Comparison of ENCODE assay signal across 14 cellular contexts in genomic region chr19:17795495-17795856, GRCh38. TPM values are rescaled to one million over a fixed set of nuclear protein-coding genes. Genes with fewer than 3 reads are reported as not detected.
DNase-seq lines count a peak whose midpoint lies in the region; ATAC-seq, FAIRE-seq and TF ChIP-seq lines count a peak whose summit lies in the region.
"Had no signal": no experiment of that assay in that cellular context is flagged by ENCODE, and none has a peak within 500 bp of the region (broad histone marks: within the 10 kb centered on the region; RNA-seq: fewer than 3 reads in every experiment).

No MANE protein-coding gene starts in this region.

- no peaks in the 10 kb centered on the region for H3K36me3 Mint-ChIP-seq in activated CD8-positive, alpha-beta T cell treated with anti-CD3 and anti-CD28 coated beads for 36 hours (ENCODE audit: low read depth)
- H3K36me3 Mint-ChIP-seq in activated CD8-positive, alpha-beta T cell treated with anti-CD3 and anti-CD28 coated beads, Interleukin-2, amount 10 ng/mL, durations not matched to agents 7 days and 5 days (ENCODE audit: low read depth) = no peaks in the 10 kb centered on the region
- no peaks in the 10 kb centered on the region for H3K36me3 Mint-ChIP-seq in stimulated activated naive B cell treated with anti-CD40 and anti-IgM and Interleukin-4, amounts not matched to agents 10 μg/mL and 1 μg/mL and 100 μg/mL, for 72 hours

- H3K4me3 Mint-ChIP-seq in activated CD8-positive, alpha-beta T cell treated with anti-CD3 and anti-CD28 coated beads for 36 hours = peak overlapping the region; percentile 41
- no peak overlapping the region for H3K4me3 Mint-ChIP-seq in activated CD8-positive, alpha-beta T cell treated with anti-CD3 and anti-CD28 coated beads, Interleukin-2, amount 10 ng/mL, durations not matched to agents 7 days and 5 days
- no peak overlapping the region for H3K4me3 Mint-ChIP-seq in stimulated activated naive B cell treated with anti-CD40 and anti-IgM and Interleukin-4, amounts not matched to agents 10 μg/mL and 1 μg/mL and 100 μg/mL, for 72 hours

- H3K4me2 ChIP-seq in K562 (ENCODE audit: insufficient read depth, low read length) (peak overlapping the region; percentile 74), keratinocyte (ENCODE audit: control insufficient read depth, extremely low read depth, insufficient read depth, low read depth, low read length) (peak overlapping the region; percentile 76)

- 55% methylated on average over 14 of the region's 14 CpGs for WGBS in K562 (ENCODE audit: insufficient coverage, low coverage, missing lambda C conversion rate)
- WGBS in testis, 2 donors = 38 to 44% methylated on average over 6 to 10 of the region's 14 CpGs

- no peak for TF ChIP-seq CTCF in activated CD8-positive, alpha-beta T cell treated with anti-CD3 and anti-CD28 coated beads for 36 hours (IDR thresholded peaks at IDR 0.05)
- TF ChIP-seq CTCF in K562 (IDR thresholded peaks at IDR 0.05 in 2 of 3, conservative IDR thresholded peaks at IDR 0.05 in 1 of 3; ENCODE audit: insufficient read depth in 2 of 3, low read depth in 1 of 3, low read length in 3 of 3) = no peak
- no peak for TF ChIP-seq CTCF in keratinocyte (optimal IDR thresholded peaks at IDR 0.05 in 1 of 3, IDR thresholded peaks at IDR 0.05 in 1 of 3, conservative IDR thresholded peaks at IDR 0.05 in 1 of 3; ENCODE audit: extremely low read depth in 1 of 3, insufficient read depth in 2 of 3, low read length in 3 of 3)
- TF ChIP-seq CTCF in testis (IDR thresholded peaks at IDR 0.05) = no peak

- H3K4me3 ChIP-seq in K562 = peak overlapping the region; percentile 40; the same call in 1 of the 2 replicates
- peak overlapping the region; percentile 41 to 75 (median 70) for H3K4me3 ChIP-seq in keratinocyte (ENCODE audit: control insufficient read depth in 2 of 3, extremely low read depth in 1 of 3, insufficient read depth in 2 of 3, low read depth in 1 of 3, low read length in 3 of 3)
- peak overlapping the region; percentile 19 to 46 for H3K4me3 ChIP-seq in testis

- H3K9ac ChIP-seq in K562 (ENCODE audit: insufficient read depth in 1 of 2, low read depth in 2 of 2, low read length in 2 of 2) (peak overlapping the region in 1 of 2 experiments; percentile 90; a peak in 2 of 4 replicates), keratinocyte (ENCODE audit: control insufficient read depth, extremely low read depth, insufficient read depth, low read length) (peak overlapping the region; percentile 71)

- TF ChIP-seq EP300 in K562 (IDR thresholded peaks at IDR 0.05; ENCODE audit: low read length) = no peak

- POLR2A ChIA-PET in activated CD8-positive, alpha-beta T cell treated with anti-CD3 and anti-CD28 coated beads for 36 hours (lab: Charles Lee) = interaction anchor here (0.8 kb wide), 1 partner anchor 37 kb away, joined by 3 read pairs; no protein-coding TSS in a partner anchor
- POLR2A ChIA-PET in activated CD8-positive, alpha-beta T cell treated with anti-CD3 and anti-CD28 coated beads, Interleukin-2, amount 10 ng/mL, durations not matched to agents 7 days and 5 days (lab: Charles Lee) = no interaction called here
- POLR2A ChIA-PET in K562 (lab: Yijun Ruan, JAX) = interaction anchor here (0.5 kb wide), 1 partner anchor 17 kb away, joined by 3 read pairs; no protein-coding TSS in a partner anchor

- no peak for TF ChIP-seq RAD21 in K562 (CRISPR knock-in tag; conservative IDR thresholded peaks at IDR 0.05 in 1 of 2, IDR thresholded peaks at IDR 0.05 in 1 of 2)

- H3K4me1 Mint-ChIP-seq in activated CD8-positive, alpha-beta T cell treated with anti-CD3 and anti-CD28 coated beads for 36 hours (ENCODE audit: low read depth) = peaks cover 46% of the 10 kb centered on the region
- H3K4me1 Mint-ChIP-seq in activated CD8-positive, alpha-beta T cell treated with anti-CD3 and anti-CD28 coated beads, Interleukin-2, amount 10 ng/mL, durations not matched to agents 7 days and 5 days (ENCODE audit: low read depth) = peaks cover 53% of the 10 kb centered on the region
- peaks cover 11 to 33% of the 10 kb centered on the region in 2 donors for H3K4me1 Mint-ChIP-seq in stimulated activated naive B cell treated with anti-CD40 and anti-IgM and Interleukin-4, amounts not matched to agents 10 μg/mL and 1 μg/mL and 100 μg/mL, for 72 hours

- FAIRE-seq in K562 (lab: Jason Lieb, UNC) = no peak
- FAIRE-seq in keratinocyte (lab: Jason Lieb, UNC) = no peak
- FAIRE-seq: GM12892 had no signal

- CTCF ChIA-PET in activated CD8-positive, alpha-beta T cell treated with anti-CD3 and anti-CD28 coated beads for 36 hours (lab: Charles Lee) = interaction anchor here (0.8 to 2.2 kb wide), 4 partner anchors 56 to 138 kb away, joined by 3 to 16 read pairs (median 5); partner anchors contain the start of gene CCDC124
- CTCF ChIA-PET in activated CD8-positive, alpha-beta T cell treated with anti-CD3 and anti-CD28 coated beads, Interleukin-2, amount 10 ng/mL, durations not matched to agents 7 days and 5 days (lab: Charles Lee) = interaction anchor here (0.8 to 1.3 kb wide), 2 partner anchors 11 to 64 kb away, joined by 3 read pairs; no protein-coding TSS in a partner anchor
- CTCF ChIA-PET in K562 (lab: Yijun Ruan, JAX; ENCODE audit: low intra/inter-chr PET ratio) = no interaction called here

- no peak for DNase-seq in activated CD8-positive, alpha-beta T cell treated with anti-CD3 and anti-CD28 coated beads for 36 hours
- DNase-seq in activated CD8-positive, alpha-beta T cell treated with anti-CD3 and anti-CD28 coated beads, Interleukin-2, amount 10 ng/mL, durations not matched to agents 7 days and 5 days = no peak
- DNase-seq in K562 (ENCODE audit: extremely low read depth in 1 of 4, low spot score in 3 of 4) = no peak
- DNase-seq in keratinocyte (ENCODE audit: low read depth, low spot score) = no peak
- no peak for DNase-seq in testis
- no peak for DNase-seq in NCI-H446 treated with DMSO at 0.1 percent for 48 hours (lab: John Stamatoyannopoulos, UW)
- no peak for DNase-seq in stimulated activated naive B cell treated with anti-CD40 and anti-IgM and Interleukin-4, amounts not matched to agents 10 μg/mL and 1 μg/mL and 100 μg/mL, for 72 hours
- no peak for DNase-seq in NCI-H524 treated with DMSO at 0.1 percent for 48 hours (lab: John Stamatoyannopoulos, UW)
- DNase-seq: NCI-H1694 treated with DMSO at 0.1 percent for 48 hours had no signal

- no peaks in the 10 kb centered on the region for H3K9me3 ChIP-seq in K562 (replicated peaks; ENCODE audit: control insufficient read depth, insufficient read depth, low read depth, low read length)
- no peaks in the 10 kb centered on the region for H3K9me3 ChIP-seq in keratinocyte (ENCODE audit: control insufficient read depth, low read depth, low read length)
- H3K9me3 ChIP-seq in testis = no peaks in the 10 kb centered on the region
- H3K9me3 ChIP-seq: thoracic aorta had no signal

- H4K20me1 ChIP-seq in K562 (replicated peaks; ENCODE audit: control insufficient read depth, insufficient read depth, low read length) (no peaks in the 10 kb centered on the region), keratinocyte (ENCODE audit: control insufficient read depth, extremely low read depth, insufficient read depth, low read length) (no peaks in the 10 kb centered on the region)

- H3K27ac ChIP-seq in K562 (ENCODE audit: extremely low read depth, low read depth, low read length) (no peak overlapping the region), keratinocyte (ENCODE audit: control insufficient read depth, insufficient read depth, low read length) (peak overlapping the region; percentile 34), testis (no peak overlapping the region)
- H3K27ac ChIP-seq: thoracic aorta had no signal

- intact Hi-C loops in activated CD8-positive, alpha-beta T cell treated with anti-CD3 and anti-CD28 coated beads for 36 hours (cut with micrococcal nuclease) = loop anchor here (10.0 kb wide), 1 partner anchor 59 kb away; the partner anchor contains the start of gene RPL18A
- intact Hi-C loops in K562 (cut with micrococcal nuclease) (no loop called here), testis (cut with DNase I; ENCODE audit: low total_unique reads) (no loop called here)

- H3K9me3 Mint-ChIP-seq in activated CD8-positive, alpha-beta T cell treated with anti-CD3 and anti-CD28 coated beads for 36 hours = no peaks in the 10 kb centered on the region
- H3K9me3 Mint-ChIP-seq in activated CD8-positive, alpha-beta T cell treated with anti-CD3 and anti-CD28 coated beads, Interleukin-2, amount 10 ng/mL, durations not matched to agents 7 days and 5 days (ENCODE audit: insufficient read depth) = no peaks in the 10 kb centered on the region
- H3K9me3 Mint-ChIP-seq in stimulated activated naive B cell treated with anti-CD40 and anti-IgM and Interleukin-4, amounts not matched to agents 10 μg/mL and 1 μg/mL and 100 μg/mL, for 72 hours = no peaks in the 10 kb centered on the region

- no peak for TF ChIP-seq POLR2A in K562 (conservative IDR thresholded peaks at IDR 0.05)
- TF ChIP-seq POLR2A in testis (IDR thresholded peaks at IDR 0.05) = no peak

- no peak overlapping the region for H3K27ac Mint-ChIP-seq in activated CD8-positive, alpha-beta T cell treated with anti-CD3 and anti-CD28 coated beads for 36 hours
- H3K27ac Mint-ChIP-seq in activated CD8-positive, alpha-beta T cell treated with anti-CD3 and anti-CD28 coated beads, Interleukin-2, amount 10 ng/mL, durations not matched to agents 7 days and 5 days = no peak overlapping the region
- no peak overlapping the region for H3K27ac Mint-ChIP-seq in stimulated activated naive B cell treated with anti-CD40 and anti-IgM and Interleukin-4, amounts not matched to agents 10 μg/mL and 1 μg/mL and 100 μg/mL, for 72 hours

- ATAC-seq in activated CD8-positive, alpha-beta T cell treated with anti-CD3 and anti-CD28 coated beads for 36 hours = no peak
- no peak for ATAC-seq in activated CD8-positive, alpha-beta T cell treated with anti-CD3 and anti-CD28 coated beads, Interleukin-2, amount 10 ng/mL, durations not matched to agents 7 days and 5 days
- ATAC-seq in K562 = no peak
- no peak for ATAC-seq in stimulated activated naive B cell treated with anti-CD40 and anti-IgM and Interleukin-4, amounts not matched to agents 10 μg/mL and 1 μg/mL and 100 μg/mL, for 72 hours (replicated peaks)

- peaks cover 4% of the 10 kb centered on the region for H3K27me3 Mint-ChIP-seq in activated CD8-positive, alpha-beta T cell treated with anti-CD3 and anti-CD28 coated beads for 36 hours
- peaks cover 12% of the 10 kb centered on the region for H3K27me3 Mint-ChIP-seq in activated CD8-positive, alpha-beta T cell treated with anti-CD3 and anti-CD28 coated beads, Interleukin-2, amount 10 ng/mL, durations not matched to agents 7 days and 5 days (ENCODE audit: low read depth)
- peaks cover 17 to 44% of the 10 kb centered on the region in 2 donors for H3K27me3 Mint-ChIP-seq in stimulated activated naive B cell treated with anti-CD40 and anti-IgM and Interleukin-4, amounts not matched to agents 10 μg/mL and 1 μg/mL and 100 μg/mL, for 72 hours

- H2AFZ ChIP-seq in K562 (ENCODE audit: low read depth, low read length) (peak overlapping the region; percentile 89; the same call in 1 of the 2 replicates), keratinocyte (ENCODE audit: control insufficient read depth, low read length) (peak overlapping the region; percentile 82)

- in situ Hi-C loops in K562 (cut with MboI) = no loop called here

- H3K9me1 ChIP-seq in K562 (ENCODE audit: control insufficient read depth, insufficient read depth, low read length) (no peaks in the 10 kb centered on the region), keratinocyte (ENCODE audit: control insufficient read depth, extremely low read depth, insufficient read depth, low read length) (no peaks in the 10 kb centered on the region)

- H3K79me2 ChIP-seq in K562 (ENCODE audit: control insufficient read depth, insufficient read depth, low read length) (no peaks in the 10 kb centered on the region), keratinocyte (ENCODE audit: control insufficient read depth, insufficient read depth, low read length) (peaks cover 2% of the 10 kb centered on the region)

- H3K4me1 ChIP-seq in K562 (replicated peaks in 1 of 2; ENCODE audit: control insufficient read depth in 2 of 2, insufficient read depth in 2 of 2, low read length in 2 of 2) = peaks cover 15 to 26% of the 10 kb centered on the region in 2 experiments; a peak in 4 of 5 replicates
- peaks cover 43% of the 10 kb centered on the region for H3K4me1 ChIP-seq in keratinocyte (ENCODE audit: control insufficient read depth, extremely low read depth, insufficient read depth, low read length)
- peaks cover 15% of the 10 kb centered on the region for H3K4me1 ChIP-seq in testis

- BruUV-seq in K562 (replicated peaks; lab: Mats Ljungman, UMichigan) = no TSS peak

- dilution Hi-C loops in keratinocyte (cut with MboI; ENCODE audit: extremely low pct_ligation_motif_present, low sequenced_read_pairs) = no loop called here

- H3K27me3 ChIP-seq in K562 (ENCODE audit: control insufficient read depth in 2 of 2, insufficient read depth in 2 of 2, low read length in 2 of 2) (peaks cover 4 to 24% of the 10 kb centered on the region in 2 experiments; a peak in 3 of 5 replicates), keratinocyte (ENCODE audit: control insufficient read depth, extremely low read depth, insufficient read depth, low read length) (no peaks in the 10 kb centered on the region), testis (no peaks in the 10 kb centered on the region)

- H3K36me3 ChIP-seq in K562 (ENCODE audit: control insufficient read depth, insufficient read depth, low read length) (no peaks in the 10 kb centered on the region), keratinocyte (ENCODE audit: control insufficient read depth in 2 of 2, extremely low read depth in 1 of 2, insufficient read depth in 2 of 2, low read length in 2 of 2) (no peaks in the 10 kb centered on the region), testis (ENCODE audit: low read depth, missing control alignments) (no peaks in the 10 kb centered on the region)
- H3K36me3 ChIP-seq: thoracic aorta had no signal

RNA-seq across cellular contexts. Expression of gene B3GNT3, which starts 0.5 kb away (rescaled TPM):
- total RNA-seq in activated CD8-positive, alpha-beta T cell treated with anti-CD3 and anti-CD28 coated beads for 36 hours = under 1 TPM in 1 of 2 experiments, not detected in 1; 0.20 TPM
- total RNA-seq in activated CD8-positive, alpha-beta T cell treated with anti-CD3 and anti-CD28 coated beads, Interleukin-2, amount 10 ng/mL, durations not matched to agents 7 days and 5 days = under 1 TPM in 1 of 2 experiments, not detected in 1; 0.13 TPM
- total RNA-seq in K562 (2011; cell fraction: chromatin; rRNA removed; ENCODE audit: low replicate concordance) = 0.30 TPM in 1 of 2 replicates, not detected in the other
- total RNA-seq in K562 (2011; cell fraction: nucleolus; rRNA removed) = 0.13 and 0.33 TPM in 2 replicates
- 0.29 TPM in 1 of 2 replicates, not detected in the other for total RNA-seq in K562 (2011; cell fraction: nucleoplasm; rRNA removed)
- total RNA-seq in K562 (2014; rRNA removed) (not detected in 2 replicates), K562 (2014; rRNA removed; fragmentation: Illumina TruSeq; extraction: Trizol) (not detected in 2 replicates), K562 (2015; rRNA removed; fragmentation: Illumina TruSeq; extraction: Trizol) (0.07 TPM in 1 of 2 replicates, not detected in the other), K562 (2021) (0.11 TPM in 1 of 2 replicates, not detected in the other), testis (under 1 TPM; 0.19 to 0.71 TPM)
- polyA plus RNA-seq in K562 (2011; rRNA removed) (0.03 and 0.06 TPM in 2 replicates), K562 (2014; fragmentation: Illumina TruSeq; extraction: Trizol) (0.08 TPM in 1 of 2 replicates, not detected in the other), K562 (2014; fragmentation: Nextera tagmentation; extraction: Ambion mirVana) (not detected), K562 (2014; rRNA removed) (not detected in 2 replicates), keratinocyte (3.6 to 5.1 TPM (median 4.4 TPM) in 3 replicates), testis (ENCODE audit: insufficient read depth, low read depth, low replicate concordance) (0.63 TPM)
- 0.04 and 0.18 TPM in 2 replicates for polyA plus RNA-seq in K562 (2011; cell fraction: cytosol; rRNA removed)
- polyA plus RNA-seq in K562 (2011; cell fraction: nucleus; rRNA removed) = 0.28 TPM in 1 of 2 replicates, not detected in the other
- 0.10 and 0.47 TPM in 2 replicates for polyA plus RNA-seq in K562 (2012)
- polyA minus RNA-seq in K562 (2011; rRNA and poly(A)+ RNA removed) = 0.09 TPM in 1 of 2 replicates, not detected in the other
- polyA minus RNA-seq in K562 (2011; cell fraction: cytosol; rRNA and poly(A)+ RNA removed) = not detected in 2 replicates
- not detected in 2 replicates for polyA minus RNA-seq in K562 (2011; cell fraction: nucleus; rRNA and poly(A)+ RNA removed)
- 0.59 TPM for polyA plus RNA-seq in keratinocyte (2011; ENCODE audit: low read depth)
- polyA plus RNA-seq in keratinocyte (2011; cell fraction: cytosol; rRNA removed) = 1.9 and 2.4 TPM in 2 replicates
- 6.2 and 7.7 TPM in 2 replicates for polyA plus RNA-seq in keratinocyte (2011; cell fraction: nucleus; rRNA removed)
- 6.2 and 7.2 TPM in 2 replicates for polyA plus RNA-seq in keratinocyte (2012; ENCODE audit: low replicate concordance)
- 4.9 to 12.7 TPM (median 4.9 TPM) in 3 replicates for polyA minus RNA-seq in keratinocyte
- 5.4 TPM for polyA minus RNA-seq in keratinocyte (2011; cell fraction: cytosol; rRNA and poly(A)+ RNA removed)
- polyA minus RNA-seq in keratinocyte (2011; cell fraction: nucleus; rRNA and poly(A)+ RNA removed) = 6.3 and 9.2 TPM in 2 replicates
- total RNA-seq: A673, H4 had no signal

RNA-seq across cellular contexts. Expression of gene INSL3, which starts 25.8 kb away (rescaled TPM):
- total RNA-seq in activated CD8-positive, alpha-beta T cell treated with anti-CD3 and anti-CD28 coated beads for 36 hours = 1 to 10 TPM; 5.9 to 6.9 TPM
- total RNA-seq in activated CD8-positive, alpha-beta T cell treated with anti-CD3 and anti-CD28 coated beads, Interleukin-2, amount 10 ng/mL, durations not matched to agents 7 days and 5 days = 1 to 10 TPM; 5.0 to 6.4 TPM
- total RNA-seq in K562 (2011; cell fraction: chromatin; rRNA removed; ENCODE audit: low replicate concordance) = not detected in 2 replicates
- not detected in 2 replicates for total RNA-seq in K562 (2011; cell fraction: nucleolus; rRNA removed)
- not detected in 2 replicates for total RNA-seq in K562 (2011; cell fraction: nucleoplasm; rRNA removed)
- not detected in 2 replicates for total RNA-seq in K562 (2014; rRNA removed)
- total RNA-seq in K562 (2014; rRNA removed; fragmentation: Illumina TruSeq; extraction: Trizol) = not detected in 2 replicates
- not detected in 2 replicates for total RNA-seq in K562 (2015; rRNA removed; fragmentation: Illumina TruSeq; extraction: Trizol)
- total RNA-seq in K562 (2021) = not detected in 2 replicates
- not detected in 2 replicates for polyA plus RNA-seq in K562 (2011; rRNA removed)
- polyA plus RNA-seq in K562 (2011; cell fraction: cytosol; rRNA removed) = not detected in 2 replicates
- not detected in 2 replicates for polyA plus RNA-seq in K562 (2011; cell fraction: nucleus; rRNA removed)
- polyA plus RNA-seq in K562 (2012) = not detected in 2 replicates
- not detected in 2 replicates for polyA plus RNA-seq in K562 (2014; fragmentation: Illumina TruSeq; extraction: Trizol)
- polyA plus RNA-seq in K562 (2014; fragmentation: Nextera tagmentation; extraction: Ambion mirVana) = not detected
- polyA plus RNA-seq in K562 (2014; rRNA removed) = not detected in 2 replicates
- not detected in 2 replicates for polyA minus RNA-seq in K562 (2011; rRNA and poly(A)+ RNA removed)
- not detected in 2 replicates for polyA minus RNA-seq in K562 (2011; cell fraction: cytosol; rRNA and poly(A)+ RNA removed)
- not detected in 2 replicates for polyA minus RNA-seq in K562 (2011; cell fraction: nucleus; rRNA and poly(A)+ RNA removed)
- 0.19 to 0.24 TPM in 2 of 3 replicates, not detected in the other for polyA plus RNA-seq in keratinocyte
- polyA plus RNA-seq in keratinocyte (2011; ENCODE audit: low read depth) = not detected
- polyA plus RNA-seq in keratinocyte (2011; cell fraction: cytosol; rRNA removed) = 0.62 and 0.94 TPM in 2 replicates
- polyA plus RNA-seq in keratinocyte (2011; cell fraction: nucleus; rRNA removed) = 0.42 TPM in 1 of 2 replicates, not detected in the other
- 0.16 and 0.99 TPM in 2 replicates for polyA plus RNA-seq in keratinocyte (2012; ENCODE audit: low replicate concordance)
- polyA minus RNA-seq in keratinocyte = 0.51 to 1.5 TPM in 2 of 3 replicates, not detected in the other
- not detected for polyA minus RNA-seq in keratinocyte (2011; cell fraction: cytosol; rRNA and poly(A)+ RNA removed)
- not detected in 2 replicates for polyA minus RNA-seq in keratinocyte (2011; cell fraction: nucleus; rRNA and poly(A)+ RNA removed)
- total RNA-seq in testis = 100 to 1,000 TPM in 1 of 2 donors, 10 to 100 TPM in 1; 39.0 to 183 TPM
- 1,477 TPM for polyA plus RNA-seq in testis (ENCODE audit: insufficient read depth, low read depth, low replicate concordance)
- total RNA-seq: A673, dermis microvascular lymphatic vessel endothelial cell, H4, thoracic aorta had no signal

RNA-seq across cellular contexts. Expression of gene FCHO1, which starts 44.2 kb away (rescaled TPM):
- total RNA-seq in activated CD8-positive, alpha-beta T cell treated with anti-CD3 and anti-CD28 coated beads for 36 hours = 10 to 100 TPM; 36.9 to 38.3 TPM
- 10 to 100 TPM; 55.0 to 58.1 TPM for total RNA-seq in activated CD8-positive, alpha-beta T cell treated with anti-CD3 and anti-CD28 coated beads, Interleukin-2, amount 10 ng/mL, durations not matched to agents 7 days and 5 days
- 225 and 536 TPM in 2 replicates for total RNA-seq in K562 (2011; cell fraction: chromatin; rRNA removed; ENCODE audit: low replicate concordance)
- 220 and 237 TPM in 2 replicates for total RNA-seq in K562 (2011; cell fraction: nucleolus; rRNA removed)
- 234 and 250 TPM in 2 replicates for total RNA-seq in K562 (2011; cell fraction: nucleoplasm; rRNA removed)
- total RNA-seq in K562 (2014; rRNA removed) = 25.4 and 33.0 TPM in 2 replicates
- 9.2 and 14.3 TPM in 2 replicates for total RNA-seq in K562 (2014; rRNA removed; fragmentation: Illumina TruSeq; extraction: Trizol)
- total RNA-seq in K562 (2015; rRNA removed; fragmentation: Illumina TruSeq; extraction: Trizol) = 18.1 and 18.3 TPM in 2 replicates
- 51.9 and 58.9 TPM in 2 replicates for total RNA-seq in K562 (2021)
- 9.3 and 19.3 TPM in 2 replicates for polyA plus RNA-seq in K562 (2011; rRNA removed)
- 9.1 and 14.7 TPM in 2 replicates for polyA plus RNA-seq in K562 (2011; cell fraction: cytosol; rRNA removed)
- 80.2 and 106 TPM in 2 replicates for polyA plus RNA-seq in K562 (2011; cell fraction: nucleus; rRNA removed)
- polyA plus RNA-seq in K562 (2012) = 31.6 and 56.4 TPM in 2 replicates
- polyA plus RNA-seq in K562 (2014; fragmentation: Illumina TruSeq; extraction: Trizol) = 24.2 and 32.6 TPM in 2 replicates
- polyA plus RNA-seq in K562 (2014; fragmentation: Nextera tagmentation; extraction: Ambion mirVana) = under 1 TPM; 0.21 to 0.67 TPM
- polyA plus RNA-seq in K562 (2014; rRNA removed) = 26.6 and 28.7 TPM in 2 replicates
- 45.3 and 55.3 TPM in 2 replicates for polyA minus RNA-seq in K562 (2011; rRNA and poly(A)+ RNA removed)
- 28.8 and 38.7 TPM in 2 replicates for polyA minus RNA-seq in K562 (2011; cell fraction: cytosol; rRNA and poly(A)+ RNA removed)
- 95.9 and 141 TPM in 2 replicates for polyA minus RNA-seq in K562 (2011; cell fraction: nucleus; rRNA and poly(A)+ RNA removed)
- 0.14 to 0.22 TPM (median 0.21 TPM) in 3 replicates for polyA plus RNA-seq in keratinocyte
- 2.6 TPM for polyA plus RNA-seq in keratinocyte (2011; ENCODE audit: low read depth)
- 0.36 and 0.81 TPM in 2 replicates for polyA plus RNA-seq in keratinocyte (2011; cell fraction: cytosol; rRNA removed)
- 0.42 and 0.69 TPM in 2 replicates for polyA plus RNA-seq in keratinocyte (2011; cell fraction: nucleus; rRNA removed)
- polyA plus RNA-seq in keratinocyte (2012; ENCODE audit: low replicate concordance) = 3.3 and 4.1 TPM in 2 replicates
- polyA minus RNA-seq in keratinocyte = 0.26 to 5.0 TPM (median 0.66 TPM) in 3 replicates
- 4.6 TPM for polyA minus RNA-seq in keratinocyte (2011; cell fraction: cytosol; rRNA and poly(A)+ RNA removed)
- not detected in 2 replicates for polyA minus RNA-seq in keratinocyte (2011; cell fraction: nucleus; rRNA and poly(A)+ RNA removed)
- total RNA-seq in testis = 10 to 100 TPM; 12.8 to 15.6 TPM
- 9.8 TPM for polyA plus RNA-seq in testis (ENCODE audit: insufficient read depth, low read depth, low replicate concordance)

RNA-seq across cellular contexts. Expression of gene JAK3, which starts 52.3 kb away (rescaled TPM):
- 100 to 1,000 TPM; 120 to 126 TPM for total RNA-seq in activated CD8-positive, alpha-beta T cell treated with anti-CD3 and anti-CD28 coated beads for 36 hours
- total RNA-seq in activated CD8-positive, alpha-beta T cell treated with anti-CD3 and anti-CD28 coated beads, Interleukin-2, amount 10 ng/mL, durations not matched to agents 7 days and 5 days = 100 to 1,000 TPM; 125 to 127 TPM
- 0.32 and 0.97 TPM in 2 replicates for total RNA-seq in K562 (2011; cell fraction: chromatin; rRNA removed; ENCODE audit: low replicate concordance)
- 0.50 and 0.66 TPM in 2 replicates for total RNA-seq in K562 (2011; cell fraction: nucleolus; rRNA removed)
- total RNA-seq in K562 (2011; cell fraction: nucleoplasm; rRNA removed) = 0.53 and 0.66 TPM in 2 replicates
- total RNA-seq in K562 (2014; rRNA removed) (0.12 and 0.14 TPM in 2 replicates), K562 (2014; rRNA removed; fragmentation: Illumina TruSeq; extraction: Trizol) (not detected in 2 replicates), K562 (2015; rRNA removed; fragmentation: Illumina TruSeq; extraction: Trizol) (0.04 TPM in 1 of 2 replicates, not detected in the other), K562 (2021) (0.18 and 0.47 TPM in 2 replicates), testis (10 to 100 TPM in 1 of 2 donors, 1 to 10 TPM in 1; 5.0 to 10.5 TPM)
- polyA plus RNA-seq in K562 (2011; rRNA removed) (0.13 and 0.28 TPM in 2 replicates), K562 (2014; fragmentation: Illumina TruSeq; extraction: Trizol) (0.04 and 0.14 TPM in 2 replicates), K562 (2014; fragmentation: Nextera tagmentation; extraction: Ambion mirVana) (under 1 TPM; 0.01 to 0.07 TPM), K562 (2014; rRNA removed) (0.04 and 0.07 TPM in 2 replicates), keratinocyte (0.37 to 0.59 TPM (median 0.50 TPM) in 3 replicates), testis (ENCODE audit: insufficient read depth, low read depth, low replicate concordance) (3.5 TPM)
- polyA plus RNA-seq in K562 (2011; cell fraction: cytosol; rRNA removed) = 0.21 TPM in 2 replicates
- 0.48 and 0.80 TPM in 2 replicates for polyA plus RNA-seq in K562 (2011; cell fraction: nucleus; rRNA removed)
- polyA plus RNA-seq in K562 (2012) = 0.10 and 0.14 TPM in 2 replicates
- polyA minus RNA-seq in K562 (2011; rRNA and poly(A)+ RNA removed) = 0.04 and 0.06 TPM in 2 replicates
- 0.19 TPM in 1 of 2 replicates, not detected in the other for polyA minus RNA-seq in K562 (2011; cell fraction: cytosol; rRNA and poly(A)+ RNA removed)
- 0.22 and 0.54 TPM in 2 replicates for polyA minus RNA-seq in K562 (2011; cell fraction: nucleus; rRNA and poly(A)+ RNA removed)
- 0.22 TPM for polyA plus RNA-seq in keratinocyte (2011; ENCODE audit: low read depth)
- 0.51 and 0.55 TPM in 2 replicates for polyA plus RNA-seq in keratinocyte (2011; cell fraction: cytosol; rRNA removed)
- 0.65 and 1.1 TPM in 2 replicates for polyA plus RNA-seq in keratinocyte (2011; cell fraction: nucleus; rRNA removed)
- 0.28 and 0.58 TPM in 2 replicates for polyA plus RNA-seq in keratinocyte (2012; ENCODE audit: low replicate concordance)
- polyA minus RNA-seq in keratinocyte = 0.58 to 0.79 TPM (median 0.62 TPM) in 3 replicates
- polyA minus RNA-seq in keratinocyte (2011; cell fraction: cytosol; rRNA and poly(A)+ RNA removed) = not detected
- 0.11 and 0.23 TPM in 2 replicates for polyA minus RNA-seq in keratinocyte (2011; cell fraction: nucleus; rRNA and poly(A)+ RNA removed)

Comparison
In these comparisons a context has a peak if more than half of its experiments do, and no peak if none do; other contexts are left out.
1. RNA of gene INSL3, which starts 25.8 kb away (total RNA-seq): 39.0 to 183 TPM in testis, 5.9 to 6.9 TPM in activated CD8-positive, alpha-beta T cell treated with anti-CD3 and anti-CD28 coated beads for 36 hours and 5.0 to 6.4 TPM in activated CD8-positive, alpha-beta T cell treated with anti-CD3 and anti-CD28 coated beads, Interleukin-2, amount 10 ng/mL, durations not matched to agents 7 days and 5 days; not detected in K562; every median in the first group is over 4 times any median in the second.
2. Peak in every context shown above with its lines, with median percentiles within 50 percentile points of each other: H3K4me3 ChIP-seq.